In genomic region chr16:69467531-69468204, GRCh38 we compare ENCODE assay signal across 22 cellular contexts.
"Had no signal": no experiment of that assay in that cellular context is flagged by ENCODE, and none has a peak within 500 bp of the region (broad histone marks: within the 10 kb centered on the region; RNA-seq: fewer than 3 reads in every experiment).

No MANE protein-coding gene starts in this region.

- H3K36me3 ChIP-seq: prostate gland, thyroid gland had no signal

- H3K27me3 ChIP-seq: right atrium auricular region, thyroid gland had no signal

- H3K9me3 Mint-ChIP-seq: brain; T-helper 2 cell treated with Interferon-gamma antibody and Interleukin-4, amounts not matched to agents 5 μg/mL and 100 μg/mL, for 36 hours had no signal

- H3K27ac ChIP-seq: right atrium auricular region, thyroid gland had no signal

- H3K4me3 Mint-ChIP-seq: brain; T-helper 2 cell treated with Interferon-gamma antibody and Interleukin-4, amounts not matched to agents 5 μg/mL and 100 μg/mL, for 36 hours had no signal

- H3K4me3 ChIP-seq: prostate gland, right atrium auricular region, thyroid gland had no signal

- ATAC-seq: left lobe of liver had no signal

- H3K4me1 ChIP-seq: prostate gland, right atrium auricular region had no signal

- DNase-seq: activated CD4-positive, alpha-beta T cell treated with anti-CD3 and anti-CD28 coated beads, Interleukin-2, amount 50 U/mL, for 1 hour; activated CD4-positive, CD25-positive, alpha-beta regulatory T cell; activated CD8-positive, alpha-beta memory T cell treated with anti-CD3 and anti-CD28 coated beads, Interleukin-2, amount 50 U/mL, for 4 hours; activated gamma-delta T cell treated with Interleukin-2 at 50 U/mL for 16 hours; activated T-cell treated with anti-CD3 and anti-CD28 coated beads, Interleukin-2, amount 50 U/mL, for 48 hours; cerebellar nuclear complex; cortex of kidney; erythroblast; foreskin melanocyte; hypothalamus; kidney; stimulated activated CD4-positive, alpha-beta T cell treated with anti-CD3 and anti-CD28 coated beads, Interleukin-12 subunit alpha, Interleukin-12 subunit beta, amount 100 ng/mL, for 4 hours; stimulated activated CD4-positive, alpha-beta T cell treated with anti-CD3 and anti-CD28 coated beads, Interleukin-1b, Interleukin-23, amount 100 ng/mL, for 48 hours; stimulated activated CD8-positive, alpha-beta memory T cell treated with anti-CD3 and anti-CD28 coated beads, Interleukin-4, amount 100 ng/mL, for 48 hours; stimulated activated naive CD4-positive, alpha-beta T cell treated with Interleukin-2 at 50 U/mL for 16 hours; SW 1271; thyroid gland had no signal

- H3K27me3 Mint-ChIP-seq: brain had no signal

- H3K9me3 ChIP-seq: prostate gland, right atrium auricular region, thyroid gland had no signal
